Comparison of ENCODE assay signal across 9 cellular contexts in genomic region chr15:68578960-68579935, GRCh38. TPM values are rescaled to one million over a fixed set of nuclear protein-coding genes. Genes with fewer than 3 reads are reported as not detected.
A peak's percentile ranks its signal among the peaks of the same experiment; 100 is the strongest.
DNase-seq lines count a peak whose midpoint lies in the region; ATAC-seq and TF ChIP-seq lines count a peak whose summit lies in the region.
"Had no signal": no experiment of that assay in that cellular context is flagged by ENCODE, and none has a peak within 500 bp of the region (broad histone marks: within the 10 kb centered on the region; RNA-seq: fewer than 3 reads in every experiment).

Gene CORO2B, plus strand, starts transcription at chr15:68578993. Its CDS starts 270 bp downstream, at chr15:68579263.

- peaks cover 12% of the 10 kb centered on the region for H4K20me1 ChIP-seq in neural progenitor cell (ENCODE audit: low read depth)

- TF ChIP-seq CTCF in CD4-positive, alpha-beta T cell (IDR thresholded peaks at IDR 0.05): no peak
- TF ChIP-seq CTCF in activated CD8-positive, alpha-beta T cell treated with anti-CD3 and anti-CD28 coated beads for 36 hours (IDR thresholded peaks at IDR 0.05): no peak
- TF ChIP-seq CTCF in fibroblast of villous mesenchyme (IDR thresholded peaks at IDR 0.05; ENCODE audit: insufficient read depth, low read depth, low read length) (no peak), neural progenitor cell (IDR thresholded peaks at IDR 0.05) (no peak)

- POLR2A ChIA-PET in CD4-positive, alpha-beta T cell (lab: Charles Lee): no interaction called here
- POLR2A ChIA-PET in activated CD8-positive, alpha-beta T cell treated with anti-CD3 and anti-CD28 coated beads for 36 hours (lab: Charles Lee): no interaction called here

- peaks cover 7% of the 10 kb centered on the region for H3K4me1 Mint-ChIP-seq in CD4-positive, alpha-beta T cell (ENCODE audit: low read depth)
- peaks cover 6% of the 10 kb centered on the region for H3K4me1 Mint-ChIP-seq in activated CD8-positive, alpha-beta T cell treated with anti-CD3 and anti-CD28 coated beads for 36 hours (ENCODE audit: low read depth)
- peaks cover 69% of the 10 kb centered on the region for H3K4me1 Mint-ChIP-seq in neural progenitor cell

- H2AFZ ChIP-seq in neural progenitor cell (replicated peaks): peak within 1 kb of the TSS; percentile 98

- peaks cover 46% of the 10 kb centered on the region for H3K27me3 ChIP-seq in CD4-positive, alpha-beta T cell (ENCODE audit: control insufficient read depth, insufficient read depth, low read length)
- peaks cover 33% of the 10 kb centered on the region for H3K27me3 ChIP-seq in neural progenitor cell

- no peak for DNase-seq in CD4-positive, alpha-beta T cell
- DNase-seq in activated CD8-positive, alpha-beta T cell treated with anti-CD3 and anti-CD28 coated beads for 36 hours: peak; percentile 24
- no peak for DNase-seq in fibroblast of villous mesenchyme (ENCODE audit: low read depth)
- DNase-seq in neural progenitor cell (ENCODE audit: low spot score): peak; percentile 77
- no peak for DNase-seq in globus pallidus (ENCODE audit: low spot score)
- no peak for DNase-seq in HK-2 (ENCODE audit: unreplicated experiment)
- DNase-seq in ureter (ENCODE audit: low spot score): no peak

- H3K27me3 Mint-ChIP-seq in CD4-positive, alpha-beta T cell: peaks cover 58% of the 10 kb centered on the region
- peaks cover 39% of the 10 kb centered on the region for H3K27me3 Mint-ChIP-seq in activated CD8-positive, alpha-beta T cell treated with anti-CD3 and anti-CD28 coated beads for 36 hours
- H3K27me3 Mint-ChIP-seq in neural progenitor cell (ENCODE audit: insufficient read depth, low read depth): peaks cover 24% of the 10 kb centered on the region

- no peak within 1 kb of the TSS for H3K27ac Mint-ChIP-seq in CD4-positive, alpha-beta T cell
- H3K27ac Mint-ChIP-seq in activated CD8-positive, alpha-beta T cell treated with anti-CD3 and anti-CD28 coated beads for 36 hours: no peak within 1 kb of the TSS
- peak within 1 kb of the TSS; percentile 74 for H3K27ac Mint-ChIP-seq in neural progenitor cell

- no peaks in the 10 kb centered on the region for H3K36me3 ChIP-seq in neural progenitor cell

- intact Hi-C loops in CD4-positive, alpha-beta T cell (cut with DNase I, micrococcal nuclease): no loop called here
- intact Hi-C loops in activated CD8-positive, alpha-beta T cell treated with anti-CD3 and anti-CD28 coated beads for 36 hours (cut with micrococcal nuclease): no loop called here

- no peak within 1 kb of the TSS for H3K27ac ChIP-seq in CD4-positive, alpha-beta T cell (ENCODE audit: low read depth, low read length)
- H3K27ac ChIP-seq in neural progenitor cell: no peak within 1 kb of the TSS

- H3K9me3 Mint-ChIP-seq in CD4-positive, alpha-beta T cell: no peaks in the 10 kb centered on the region
- no peaks in the 10 kb centered on the region for H3K9me3 Mint-ChIP-seq in activated CD8-positive, alpha-beta T cell treated with anti-CD3 and anti-CD28 coated beads for 36 hours
- H3K9me3 Mint-ChIP-seq in neural progenitor cell: no peaks in the 10 kb centered on the region

- H3F3A ChIP-seq in neural progenitor cell (ENCODE audit: low read depth): peaks cover 51% of the 10 kb centered on the region

- no peak for TF ChIP-seq RAD21 in Ishikawa (IDR thresholded peaks at IDR 0.05; ENCODE audit: low read depth)

- H3K36me3 Mint-ChIP-seq in CD4-positive, alpha-beta T cell (ENCODE audit: low read depth): no peaks in the 10 kb centered on the region
- H3K36me3 Mint-ChIP-seq in activated CD8-positive, alpha-beta T cell treated with anti-CD3 and anti-CD28 coated beads for 36 hours (ENCODE audit: low read depth): no peaks in the 10 kb centered on the region
- H3K36me3 Mint-ChIP-seq in neural progenitor cell: no peaks in the 10 kb centered on the region

- CTCF ChIA-PET in CD4-positive, alpha-beta T cell (lab: Charles Lee): no interaction called here
- CTCF ChIA-PET in activated CD8-positive, alpha-beta T cell treated with anti-CD3 and anti-CD28 coated beads for 36 hours (lab: Charles Lee): interaction anchor here (1.6 kb wide), 1 partner anchor 29 kb away, joined by 4 read pairs; no protein-coding TSS in a partner anchor

- no peak within 1 kb of the TSS for H3K9ac ChIP-seq in neural progenitor cell

- H3K4me3 Mint-ChIP-seq in CD4-positive, alpha-beta T cell: peak within 1 kb of the TSS; percentile 84
- H3K4me3 Mint-ChIP-seq in activated CD8-positive, alpha-beta T cell treated with anti-CD3 and anti-CD28 coated beads for 36 hours: peak within 1 kb of the TSS; percentile 61
- peak within 1 kb of the TSS; percentile 88 for H3K4me3 Mint-ChIP-seq in neural progenitor cell

- H3K9me3 ChIP-seq in CD4-positive, alpha-beta T cell (ENCODE audit: control insufficient read depth, low read length): no peaks in the 10 kb centered on the region
- no peaks in the 10 kb centered on the region for H3K9me3 ChIP-seq in neural progenitor cell (ENCODE audit: low read depth)

- no peak for ATAC-seq in CD4-positive, alpha-beta T cell (ENCODE audit: poor library complexity)
- peak; percentile 24 for ATAC-seq in activated CD8-positive, alpha-beta T cell treated with anti-CD3 and anti-CD28 coated beads for 36 hours

- TF ChIP-seq EP300 in Ishikawa (IDR thresholded peaks at IDR 0.05; ENCODE audit: borderline replicate concordance): no peak

- H3K79me2 ChIP-seq in neural progenitor cell (ENCODE audit: low read depth): no peaks in the 10 kb centered on the region

- H3K4me1 ChIP-seq in neural progenitor cell: peaks cover 40% of the 10 kb centered on the region

- H3K4me2 ChIP-seq in neural progenitor cell: peak within 1 kb of the TSS; percentile 84

- H3K4me3 ChIP-seq in fibroblast of villous mesenchyme (ENCODE audit: low read depth, low read length) (peak within 1 kb of the TSS; percentile 54), neural progenitor cell (peak within 1 kb of the TSS; percentile 68)

TF ChIP-seq in Ishikawa, 13 proteins besides CTCF, POLR2A, EP300 and RAD21:
- peak; percentile 68; the same call in 1 of the 2 replicates for TF ChIP-seq ZBTB7A (IDR thresholded peaks at IDR 0.05; ENCODE audit: low read depth)
- TF ChIP-seq, protein P1, sequence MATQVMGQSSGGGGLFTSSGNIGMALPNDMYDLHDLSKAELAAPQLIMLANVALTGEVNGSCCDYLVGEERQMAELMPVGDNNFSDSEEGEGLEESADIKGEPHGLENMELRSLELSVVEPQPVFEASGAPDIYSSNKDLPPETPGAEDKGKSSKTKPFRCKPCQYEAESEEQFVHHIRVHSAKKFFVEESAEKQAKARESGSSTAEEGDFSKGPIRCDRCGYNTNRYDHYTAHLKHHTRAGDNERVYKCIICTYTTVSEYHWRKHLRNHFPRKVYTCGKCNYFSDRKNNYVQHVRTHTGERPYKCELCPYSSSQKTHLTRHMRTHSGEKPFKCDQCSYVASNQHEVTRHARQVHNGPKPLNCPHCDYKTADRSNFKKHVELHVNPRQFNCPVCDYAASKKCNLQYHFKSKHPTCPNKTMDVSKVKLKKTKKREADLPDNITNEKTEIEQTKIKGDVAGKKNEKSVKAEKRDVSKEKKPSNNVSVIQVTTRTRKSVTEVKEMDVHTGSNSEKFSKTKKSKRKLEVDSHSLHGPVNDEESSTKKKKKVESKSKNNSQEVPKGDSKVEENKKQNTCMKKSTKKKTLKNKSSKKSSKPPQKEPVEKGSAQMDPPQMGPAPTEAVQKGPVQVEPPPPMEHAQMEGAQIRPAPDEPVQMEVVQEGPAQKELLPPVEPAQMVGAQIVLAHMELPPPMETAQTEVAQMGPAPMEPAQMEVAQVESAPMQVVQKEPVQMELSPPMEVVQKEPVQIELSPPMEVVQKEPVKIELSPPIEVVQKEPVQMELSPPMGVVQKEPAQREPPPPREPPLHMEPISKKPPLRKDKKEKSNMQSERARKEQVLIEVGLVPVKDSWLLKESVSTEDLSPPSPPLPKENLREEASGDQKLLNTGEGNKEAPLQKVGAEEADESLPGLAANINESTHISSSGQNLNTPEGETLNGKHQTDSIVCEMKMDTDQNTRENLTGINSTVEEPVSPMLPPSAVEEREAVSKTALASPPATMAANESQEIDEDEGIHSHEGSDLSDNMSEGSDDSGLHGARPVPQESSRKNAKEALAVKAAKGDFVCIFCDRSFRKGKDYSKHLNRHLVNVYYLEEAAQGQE (IDR thresholded peaks at IDR 0.05; ENCODE audit: low read depth): no peak
- TF ChIP-seq EGR1 (IDR thresholded peaks at IDR 0.05): peak; percentile 37; the same call in 1 of the 2 replicates
- TF ChIP-seq NFIC (IDR thresholded peaks at IDR 0.05): peak; percentile 64; the same call in 1 of the 2 replicates
- 0 out of 2 replicates have a peak, but pooled peaks have one; percentile 0 for TF ChIP-seq TAF1 (IDR thresholded peaks at IDR 0.05; ENCODE audit: low read depth)
- no peak for TF ChIP-seq CREB1 (IDR thresholded peaks at IDR 0.05; ENCODE audit: low read depth)
- 0 out of 2 replicates have a peak, but pooled peaks have one; percentile 25 for TF ChIP-seq TEAD4 (IDR thresholded peaks at IDR 0.05)
- TF ChIP-seq, protein P2, sequence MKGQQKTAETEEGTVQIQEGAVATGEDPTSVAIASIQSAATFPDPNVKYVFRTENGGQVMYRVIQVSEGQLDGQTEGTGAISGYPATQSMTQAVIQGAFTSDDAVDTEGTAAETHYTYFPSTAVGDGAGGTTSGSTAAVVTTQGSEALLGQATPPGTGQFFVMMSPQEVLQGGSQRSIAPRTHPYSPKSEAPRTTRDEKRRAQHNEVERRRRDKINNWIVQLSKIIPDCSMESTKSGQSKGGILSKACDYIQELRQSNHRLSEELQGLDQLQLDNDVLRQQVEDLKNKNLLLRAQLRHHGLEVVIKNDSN (IDR thresholded peaks at IDR 0.05): no peak
- TF ChIP-seq TCF12 (IDR thresholded peaks at IDR 0.05; ENCODE audit: low read depth): no peak

RNA-seq across cellular contexts. Expression of gene CORO2B, which starts in this region (rescaled TPM):
- total RNA-seq in CD4-positive, alpha-beta T cell: not detected
- total RNA-seq in activated CD8-positive, alpha-beta T cell treated with anti-CD3 and anti-CD28 coated beads for 36 hours: not detected
- total RNA-seq in fibroblast of villous mesenchyme: 8.7 and 9.5 TPM in 2 replicates
- total RNA-seq in neural progenitor cell (ENCODE audit: low replicate concordance): 1.0 and 3.3 TPM in 2 replicates
- total RNA-seq in ureter: 5.4 TPM
- total RNA-seq: NCI-H460 had no signal

Comparison
In these comparisons a context has a peak if more than half of its experiments do, and no peak if none do; other contexts are left out.
1. Peak in DNase-seq and ATAC-seq in activated CD8-positive, alpha-beta T cell treated with anti-CD3 and anti-CD28 coated beads for 36 hours; RNA of the gene not detected or under 1 TPM.